37 cellular contexts compared by ENCODE assay signal in the genomic region with DNA sequence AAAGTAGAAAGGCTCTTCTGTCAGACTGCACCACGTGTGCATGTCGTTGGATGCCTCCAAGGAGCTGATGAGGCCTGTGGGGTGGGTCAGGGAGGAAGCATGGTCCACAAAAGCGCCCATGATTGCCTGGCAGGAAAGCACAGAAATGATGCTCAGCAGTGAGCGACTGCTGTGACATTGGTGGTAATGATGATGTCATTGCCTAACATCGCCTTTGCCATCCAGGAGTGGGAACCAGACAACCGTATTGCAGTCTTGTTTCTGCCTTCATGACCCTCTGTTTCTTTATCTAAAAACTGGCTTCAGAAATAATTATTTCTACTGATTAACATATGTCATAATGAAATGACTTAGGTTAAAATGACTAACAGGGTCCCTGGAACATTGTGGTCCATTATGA.
"Had no signal": no experiment of that assay in that cellular context is flagged by ENCODE, and none has a peak within 500 bp of the region (broad histone marks: within the 10 kb centered on the region; RNA-seq: fewer than 3 reads in every experiment).

No MANE protein-coding gene starts in this region.

- H3K27ac Mint-ChIP-seq: activated B cell treated with CpG ODN at 0.5 μM for 24 hours; activated CD4-positive, alpha-beta memory T cell treated with anti-CD3 and anti-CD28 coated beads for 36 hours; activated CD4-positive, alpha-beta T cell treated with anti-CD3 and anti-CD28 coated beads, Interleukin-2, amount 10 ng/mL, durations not matched to agents 24 days and 14 days; activated CD8-positive, alpha-beta T cell treated with anti-CD3 and anti-CD28 coated beads for 36 hours; activated naive CD4-positive, alpha-beta T cell treated with anti-CD3 and anti-CD28 coated beads for 36 hours; activated naive CD4-positive, alpha-beta T cell treated with anti-CD3 and anti-CD28 coated beads, Interleukin-2, amount 50 U/mL, for 72 hours; activated naive CD8-positive, alpha-beta T cell treated with anti-CD3 and anti-CD28 coated beads for 36 hours; activated T-cell treated with anti-CD3 and anti-CD28 coated beads, Interleukin-2, amount 50 U/mL, for 72 hours; activated T-helper 1 cell treated with anti-CD3 and anti-CD28 coated beads, Interleukin-12 subunit alpha, Interleukin-12 subunit beta, Interleukin-2, Interleukin-4 antibody, amounts not matched to agents 30 ng/mL and 10 ng/mL and 1 ng/mL, durations not matched to agents 14 hours and 24 hours and 36 hours; activated T-helper 17 cell treated with anti-CD3 and anti-CD28 coated beads, Interleukin-2, amount 50 U/mL, for 72 hours; T-helper 1 cell treated with Interleukin-12 subunit alpha and Interleukin-12 subunit beta and Interleukin-4 antibody, amounts not matched to agents 30 μg/mL and 1 μg/mL, for 36 hours; T-helper 2 cell treated with Interferon-gamma antibody and Interleukin-4, amounts not matched to agents 5 μg/mL and 100 μg/mL, for 36 hours had no signal

- H3K36me3 ChIP-seq: adrenal gland, brain microvascular endothelial cell, breast epithelium had no signal

- H3K4me1 ChIP-seq: adrenal gland, body of pancreas, breast epithelium had no signal

- H3K4me3 ChIP-seq: adrenal gland, body of pancreas, breast epithelium had no signal

- H3K27ac ChIP-seq: adrenal gland, body of pancreas, brain microvascular endothelial cell, breast epithelium, VCaP had no signal

- H3K4me3 Mint-ChIP-seq: activated B cell treated with CpG ODN at 0.5 μM for 24 hours; activated CD4-positive, alpha-beta memory T cell treated with anti-CD3 and anti-CD28 coated beads for 36 hours; activated CD4-positive, alpha-beta T cell treated with anti-CD3 and anti-CD28 coated beads, Interleukin-2, amount 10 ng/mL, durations not matched to agents 24 days and 14 days; activated CD8-positive, alpha-beta T cell treated with anti-CD3 and anti-CD28 coated beads for 36 hours; activated naive CD4-positive, alpha-beta T cell treated with anti-CD3 and anti-CD28 coated beads for 36 hours; activated naive CD8-positive, alpha-beta T cell treated with anti-CD3 and anti-CD28 coated beads for 36 hours; activated T-cell treated with anti-CD3 and anti-CD28 coated beads, Interleukin-2, amount 50 U/mL, for 4 hours; activated T-cell treated with anti-CD3 and anti-CD28 coated beads, Interleukin-2, amount 50 U/mL, for 72 hours; activated T-helper 1 cell treated with anti-CD3 and anti-CD28 coated beads, Interleukin-12 subunit alpha, Interleukin-12 subunit beta, Interleukin-2, Interleukin-4 antibody, amounts not matched to agents 30 ng/mL and 10 ng/mL and 1 ng/mL, durations not matched to agents 14 hours and 24 hours and 36 hours; activated T-helper 17 cell treated with anti-CD3 and anti-CD28 coated beads, Interleukin-2, amount 50 U/mL, for 72 hours; central memory CD8-positive, alpha-beta T cell; T-helper 1 cell treated with Interleukin-12 subunit alpha and Interleukin-12 subunit beta and Interleukin-4 antibody, amounts not matched to agents 30 μg/mL and 1 μg/mL, for 36 hours; T-helper 2 cell treated with Interferon-gamma antibody and Interleukin-4, amounts not matched to agents 5 μg/mL and 100 μg/mL, for 36 hours had no signal

- H3K27me3 Mint-ChIP-seq: activated CD4-positive, alpha-beta T cell treated with anti-CD3 and anti-CD28 coated beads, Interleukin-2, amount 10 ng/mL, durations not matched to agents 24 days and 14 days had no signal

- H3K9me3 ChIP-seq: adrenal gland, body of pancreas had no signal

- H3K27me3 ChIP-seq: adrenal gland, body of pancreas, brain microvascular endothelial cell had no signal

- H3K9me3 Mint-ChIP-seq: activated CD4-positive, alpha-beta memory T cell treated with anti-CD3 and anti-CD28 coated beads for 36 hours; activated CD4-positive, alpha-beta T cell treated with anti-CD3 and anti-CD28 coated beads, Interleukin-2, amount 10 ng/mL, durations not matched to agents 24 days and 14 days; activated naive CD4-positive, alpha-beta T cell treated with anti-CD3 and anti-CD28 coated beads for 36 hours; activated T-cell treated with anti-CD3 and anti-CD28 coated beads, Interleukin-2, amount 50 U/mL, for 4 hours; activated T-helper 1 cell treated with anti-CD3 and anti-CD28 coated beads, Interleukin-12 subunit alpha, Interleukin-12 subunit beta, Interleukin-2, Interleukin-4 antibody, amounts not matched to agents 30 ng/mL and 10 ng/mL and 1 ng/mL, durations not matched to agents 14 hours and 24 hours and 36 hours; central memory CD8-positive, alpha-beta T cell; T-helper 1 cell treated with Interleukin-12 subunit alpha and Interleukin-12 subunit beta and Interleukin-4 antibody, amounts not matched to agents 30 μg/mL and 1 μg/mL, for 36 hours; T-helper 2 cell treated with Interferon-gamma antibody and Interleukin-4, amounts not matched to agents 5 μg/mL and 100 μg/mL, for 36 hours had no signal

- H3K4me1 Mint-ChIP-seq: activated B cell treated with CpG ODN at 0.5 μM for 24 hours; activated CD4-positive, alpha-beta T cell treated with anti-CD3 and anti-CD28 coated beads, Interleukin-2, amount 10 ng/mL, durations not matched to agents 24 days and 14 days; activated naive CD8-positive, alpha-beta T cell treated with anti-CD3 and anti-CD28 coated beads for 36 hours; activated T-helper 17 cell treated with anti-CD3 and anti-CD28 coated beads, Interleukin-2, amount 50 U/mL, for 72 hours; central memory CD8-positive, alpha-beta T cell had no signal

- H3K36me3 Mint-ChIP-seq: activated CD4-positive, alpha-beta memory T cell treated with anti-CD3 and anti-CD28 coated beads for 36 hours; activated naive CD4-positive, alpha-beta T cell treated with anti-CD3 and anti-CD28 coated beads, Interleukin-2, amount 50 U/mL, for 72 hours; activated naive CD8-positive, alpha-beta T cell treated with anti-CD3 and anti-CD28 coated beads for 36 hours had no signal

- DNase-seq: activated B cell treated with CpG ODN at 0.5 μM for 24 hours; activated CD4-positive, alpha-beta memory T cell treated with anti-CD3 and anti-CD28 coated beads for 36 hours; activated CD4-positive, alpha-beta T cell treated with anti-CD3 and anti-CD28 coated beads for 4 hours; activated CD4-positive, alpha-beta T cell treated with anti-CD3 and anti-CD28 coated beads, Interleukin-2, amount 10 ng/mL, durations not matched to agents 24 days and 14 days; activated CD4-positive, alpha-beta T cell treated with anti-CD3 and anti-CD28 coated beads, Interleukin-2, amount 50 U/mL, for 1 hour; activated CD4-positive, alpha-beta T cell treated with anti-CD3 and anti-CD28 coated beads, Interleukin-2, amount 50 U/mL, for 4 hours; activated CD4-positive, CD25-positive, alpha-beta regulatory T cell treated with anti-CD3 and anti-CD28 coated beads, Interleukin-2, amount 50 U/mL, for 72 hours; activated CD8-positive, alpha-beta memory T cell treated with anti-CD3 and anti-CD28 coated beads, Interleukin-2, amount 50 U/mL, for 4 hours; activated CD8-positive, alpha-beta T cell treated with anti-CD3 and anti-CD28 coated beads for 36 hours; activated effector memory CD4-positive, alpha-beta T cell treated with anti-CD3 and anti-CD28 coated beads, Interleukin-2, amount 50 U/mL, for 16 hours; activated gamma-delta T cell treated with Interleukin-2 at 50 U/mL for 16 hours; activated naive CD4-positive, alpha-beta T cell; activated naive CD4-positive, alpha-beta T cell treated with anti-CD3 and anti-CD28 coated beads for 36 hours; activated naive CD4-positive, alpha-beta T cell treated with anti-CD3 and anti-CD28 coated beads, Interleukin-2, amount 50 U/mL, for 16 hours; activated naive CD8-positive, alpha-beta T cell treated with anti-CD3 and anti-CD28 coated beads for 36 hours; activated T-cell treated with anti-CD3 and anti-CD28 coated beads for 4 hours; activated T-cell treated with anti-CD3 and anti-CD28 coated beads, Interleukin-2, amount 50 U/mL, for 1 hour; activated T-cell treated with anti-CD3 and anti-CD28 coated beads, Interleukin-2, amount 50 U/mL, for 4 hours; activated T-cell treated with anti-CD3 and anti-CD28 coated beads, Interleukin-2, amount 50 U/mL, for 72 hours; adrenal gland; amniotic stem cell; aorta; body of pancreas; brain microvascular endothelial cell; caudate nucleus; cerebellar nuclear complex; T-helper 1 cell; T-helper 2 cell; T-helper 9 cell had no signal
